In the genomic region with DNA sequence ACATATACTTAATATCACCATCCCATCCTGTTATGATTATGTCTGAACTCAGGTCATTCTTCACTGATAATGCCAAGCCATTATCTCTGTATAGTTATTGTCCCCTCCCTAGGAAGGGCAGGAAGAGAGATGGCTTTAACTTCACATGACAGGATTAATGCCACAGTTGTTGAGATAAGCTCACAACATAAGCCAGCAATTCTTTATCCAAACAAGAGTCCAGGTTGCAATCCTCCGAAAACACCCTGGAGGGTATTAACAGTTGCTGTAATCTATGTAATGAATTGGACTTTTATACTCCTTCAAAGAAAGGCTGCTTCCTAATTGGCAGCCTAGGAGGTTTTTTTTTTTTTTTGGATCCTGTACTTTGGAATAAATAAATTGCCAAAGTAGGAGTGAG, we compare ENCODE assay signal across 16 cellular contexts.
"Had no signal": no experiment of that assay in that cellular context is flagged by ENCODE, and none has a peak within 500 bp of the region (broad histone marks: within the 10 kb centered on the region; RNA-seq: fewer than 3 reads in every experiment).

No MANE protein-coding gene starts in this region.

- H3K4me3 ChIP-seq: heart left ventricle, mucosa of descending colon, ovary, right atrium auricular region, sigmoid colon, skin epidermis, stomach, thoracic aorta, transverse colon had no signal

- H3K27ac ChIP-seq: heart left ventricle, ovary, right atrium auricular region, sigmoid colon, skin epidermis, stomach, thoracic aorta, transverse colon had no signal

- DNase-seq: heart left ventricle; hippocampal formation; mammary epithelial cell; mucosa of descending colon; naive thymus-derived CD8-positive, alpha-beta T cell; nucleus accumbens; ovary; sigmoid colon; stimulated activated CD4-positive, alpha-beta T cell treated with anti-CD3 and anti-CD28 coated beads, Interleukin-12 subunit alpha, Interleukin-12 subunit beta, amount 100 ng/mL, for 4 hours; stimulated activated naive CD4-positive, alpha-beta T cell; stomach; substantia nigra; transverse colon had no signal

- H3K4me1 ChIP-seq: heart left ventricle, right atrium auricular region, sigmoid colon, stomach, transverse colon had no signal

- H3K9me3 ChIP-seq: heart left ventricle, mucosa of descending colon, ovary, right atrium auricular region, sigmoid colon, stomach, thoracic aorta, transverse colon had no signal

- H3K27me3 ChIP-seq: heart left ventricle, ovary, right atrium auricular region, sigmoid colon, stomach, transverse colon had no signal

- H3K36me3 ChIP-seq: heart left ventricle, ovary, right atrium auricular region, sigmoid colon, stomach, thoracic aorta, transverse colon had no signal
